In genomic region chr20:16978497-16978896, GRCh38 we compare ENCODE assay signal across 24 cellular contexts.
DNase-seq lines count a peak whose midpoint lies in the region; ATAC-seq, FAIRE-seq and TF ChIP-seq lines count a peak whose summit lies in the region.
"Had no signal": no experiment of that assay in that cellular context is flagged by ENCODE, and none has a peak within 500 bp of the region (broad histone marks: within the 10 kb centered on the region; RNA-seq: fewer than 3 reads in every experiment).

No MANE protein-coding gene starts in this region.

- CTCF ChIA-PET in HepG2 (lab: Yijun Ruan, JAX; ENCODE audit: low intra/inter-chr PET ratio, low total read pairs) = no interaction called here

- H3K4me2 ChIP-seq in HepG2 (ENCODE audit: low read depth, low read length) = no peak overlapping the region
- H3K4me2 ChIP-seq: BLaER1 had no signal

- DNase-seq in HepG2 (ENCODE audit: low spot score) (no peak), right lobe of liver (no peak), bronchial epithelial cell (ENCODE audit: low read depth) (peak; percentile 54), foreskin keratinocyte (peak; percentile 1 to 7), NCI-H1417 (lab: John Stamatoyannopoulos, UW) (no peak), NCI-H1417 treated with DMSO at 0.1 percent for 48 hours (lab: John Stamatoyannopoulos, UW) (no peak), COR-L47 (lab: John Stamatoyannopoulos, UW) (no peak)
- DNase-seq: 8988T; ACHN; BE2C; C1 segment of cervical spinal cord; Caco-2; Calu3; CD4-positive, alpha-beta memory T cell; CD4-positive, CD25-positive, alpha-beta regulatory T cell; CD8-positive, alpha-beta memory T cell; DMS79 treated with DMSO at 0.1 percent for 48 hours; GF-D8 had no signal

- intact Hi-C loops in HepG2 (cut with micrococcal nuclease; ENCODE audit: unreplicated experiment) = no loop called here
- intact Hi-C loops in right lobe of liver (cut with DNase I) = no loop called here

- H2AFZ ChIP-seq in HepG2 (ENCODE audit: low read length) = no peak overlapping the region

- TF ChIP-seq EP300 in HepG2 (IDR thresholded peaks at IDR 0.05; ENCODE audit: low read depth in 2 of 2, low read length in 2 of 2) = no peak
- TF ChIP-seq EP300 in HepG2 (CRISPR knock-in tag; IDR thresholded peaks at IDR 0.05; ENCODE audit: borderline replicate concordance) = no peak

- ATAC-seq in HepG2 (no peak), right lobe of liver (no peak), foreskin keratinocyte (no peak)

- POLR2A ChIA-PET in HepG2 (lab: Yijun Ruan, JAX) = no interaction called here

- TF ChIP-seq RAD21 in HepG2 (CRISPR knock-in tag; IDR thresholded peaks at IDR 0.05) = no peak

- 0% methylated on average over 1 of the region's 1 CpG for WGBS in HepG2 (ENCODE audit: low lambda C conversion rate)
- 0% methylated on average over 1 of the region's 1 CpG for WGBS in right lobe of liver (ENCODE audit: insufficient coverage, low coverage, low lambda C conversion rate, missing lambda C conversion rate)

- H4K20me1 ChIP-seq in HepG2 (ENCODE audit: insufficient read depth, low read length) = no peaks in the 10 kb centered on the region
- H4K20me1 ChIP-seq: BLaER1 had no signal

- TF ChIP-seq CTCF in HepG2 (CRISPR knock-in tag; IDR thresholded peaks at IDR 0.05) (no peak), right lobe of liver (IDR thresholded peaks at IDR 0.05) (no peak), bronchial epithelial cell (IDR thresholded peaks at IDR 0.05; ENCODE audit: insufficient read depth, low read length, severe bottlenecking) (no peak), foreskin keratinocyte (conservative IDR thresholded peaks at IDR 0.05) (no peak)

- H3K4me3 ChIP-seq in HepG2 (replicated peaks in 1 of 3; ENCODE audit: insufficient read depth in 1 of 3, low read depth in 2 of 3, low read length in 3 of 3) (no peak overlapping the region), right lobe of liver (no peak overlapping the region), bronchial epithelial cell (ENCODE audit: low read depth, low read length) (no peak overlapping the region)
- H3K4me3 ChIP-seq: BLaER1 had no signal

- H3K4me1 ChIP-seq in HepG2 (ENCODE audit: insufficient read depth, low read length) = no peaks in the 10 kb centered on the region
- no peaks in the 10 kb centered on the region for H3K4me1 ChIP-seq in right lobe of liver
- H3K4me1 ChIP-seq in foreskin keratinocyte = no peaks in the 10 kb centered on the region
- H3K4me1 ChIP-seq: BE2C, BLaER1, Caco-2 had no signal

- H3K27ac ChIP-seq in HepG2 (ENCODE audit: extremely low read length, insufficient read depth, low read length) (no peak overlapping the region), right lobe of liver (no peak overlapping the region), foreskin keratinocyte (no peak overlapping the region)
- H3K27ac ChIP-seq: BLaER1 had no signal

- no TSS peak for BruUV-seq in HepG2 (replicated peaks; lab: Mats Ljungman, UMichigan)

- no peak overlapping the region for H3K9ac ChIP-seq in HepG2 (ENCODE audit: insufficient read depth, low read depth, low read length)
- H3K9ac ChIP-seq: BLaER1 had no signal

- in situ Hi-C loops in HepG2 (cut with HindIII; ENCODE audit: extremely low pct_ligation_motif_present, low pct_unique_long_range_greater_than_20kb) = no loop called here

- no peaks in the 10 kb centered on the region for H3K79me2 ChIP-seq in HepG2 (ENCODE audit: insufficient read depth, low read length)

- TF ChIP-seq POLR2A in HepG2 (IDR thresholded peaks at IDR 0.05; ENCODE audit: insufficient read depth in 1 of 2, low read depth in 2 of 2, low read length in 2 of 2) (no peak), right lobe of liver (IDR thresholded peaks at IDR 0.05) (no peak)

- H3K36me3 ChIP-seq in HepG2 (replicated peaks in 1 of 2; ENCODE audit: control insufficient read depth in 1 of 2, insufficient read depth in 2 of 2, low read length in 2 of 2) (no peaks in the 10 kb centered on the region), right lobe of liver (no peaks in the 10 kb centered on the region), bronchial epithelial cell (ENCODE audit: control insufficient read depth, insufficient read depth, low read length) (no peaks in the 10 kb centered on the region)
- H3K36me3 ChIP-seq: BE2C, BLaER1 had no signal

- no peaks in the 10 kb centered on the region for H3K9me3 ChIP-seq in HepG2 (ENCODE audit: low read length)
- no peaks in the 10 kb centered on the region for H3K9me3 ChIP-seq in right lobe of liver
- H3K9me3 ChIP-seq: BE2C, Caco-2 had no signal

- FAIRE-seq in HepG2 (lab: Jason Lieb, UNC) (no peak), bronchial epithelial cell (lab: Jason Lieb, UNC) (no peak)
- FAIRE-seq: A204.1, D721Med, G401.6, GM12891, GM19239 had no signal

- H3K27me3 ChIP-seq in HepG2 (ENCODE audit: control insufficient read depth in 1 of 2, insufficient read depth in 2 of 2, low read length in 2 of 2) (no peaks in the 10 kb centered on the region; a peak in 1 of 5 replicates), right lobe of liver (no peaks in the 10 kb centered on the region), bronchial epithelial cell (ENCODE audit: control insufficient read depth, insufficient read depth, low read length) (no peaks in the 10 kb centered on the region), foreskin keratinocyte (no peaks in the 10 kb centered on the region)
- H3K27me3 ChIP-seq: BE2C, BLaER1 had no signal

TF ChIP-seq in HepG2, 621 proteins besides CTCF, POLR2A, EP300 and RAD21:
- no peak for TF ChIP-seq ZFX (CRISPR knock-in tag; IDR thresholded peaks at IDR 0.05; ENCODE audit: low read depth)
- TF ChIP-seq ZNF331 (CRISPR knock-in tag; IDR thresholded peaks at IDR 0.05) = peak; percentile 87
- TF ChIP-seq CHCHD3 (CRISPR knock-in tag; IDR thresholded peaks at IDR 0.05) = no peak

Comparison
In these comparisons a context has a peak if more than half of its experiments do, and no peak if none do; other contexts are left out.
1. DNase-seq: peak in bronchial epithelial cell (single experiment) and foreskin keratinocyte (2 of 2); none in HepG2 (single experiment), right lobe of liver (0 of 3), NCI-H1417 (0 of 3), NCI-H1417 treated with DMSO at 0.1 percent for 48 hours (single experiment) and COR-L47 (single experiment).